ENCODE assay signal across 8 cellular contexts in the genomic region with DNA sequence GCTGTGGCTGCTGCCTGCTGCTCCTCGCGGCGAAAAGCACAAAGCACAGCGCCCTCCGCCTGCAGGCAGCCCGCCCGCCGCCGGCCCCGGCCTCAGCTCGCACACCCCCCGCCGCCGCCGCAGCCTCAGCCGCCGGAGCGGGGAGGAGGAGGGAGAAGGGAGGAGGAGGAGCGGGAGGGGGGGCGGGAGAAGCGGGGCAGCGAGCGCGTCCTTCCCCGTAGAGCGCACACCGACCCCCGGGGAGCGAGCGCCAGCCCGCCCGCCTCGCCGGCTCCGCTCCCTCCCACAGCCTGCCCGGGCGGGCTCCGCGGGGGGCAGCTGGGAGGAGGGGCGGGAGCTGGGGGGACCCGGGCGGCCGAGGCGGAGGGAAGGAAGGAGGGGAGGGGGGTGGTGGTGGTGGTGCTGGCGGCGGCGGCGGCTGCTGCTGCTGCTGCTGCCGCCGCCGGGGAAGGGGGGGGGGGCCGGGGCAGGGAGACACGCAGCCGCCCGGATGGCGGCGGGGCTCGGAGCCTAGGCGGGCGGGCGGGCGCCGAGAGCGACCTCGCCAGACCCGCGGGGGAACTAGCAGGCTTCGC. TPM values are rescaled to one million over a fixed set of nuclear protein-coding genes. Genes with fewer than 3 reads are reported as not detected.
DNase-seq lines count a peak whose midpoint lies in the region; ATAC-seq and TF ChIP-seq lines count a peak whose summit lies in the region.

A gene with protein sequence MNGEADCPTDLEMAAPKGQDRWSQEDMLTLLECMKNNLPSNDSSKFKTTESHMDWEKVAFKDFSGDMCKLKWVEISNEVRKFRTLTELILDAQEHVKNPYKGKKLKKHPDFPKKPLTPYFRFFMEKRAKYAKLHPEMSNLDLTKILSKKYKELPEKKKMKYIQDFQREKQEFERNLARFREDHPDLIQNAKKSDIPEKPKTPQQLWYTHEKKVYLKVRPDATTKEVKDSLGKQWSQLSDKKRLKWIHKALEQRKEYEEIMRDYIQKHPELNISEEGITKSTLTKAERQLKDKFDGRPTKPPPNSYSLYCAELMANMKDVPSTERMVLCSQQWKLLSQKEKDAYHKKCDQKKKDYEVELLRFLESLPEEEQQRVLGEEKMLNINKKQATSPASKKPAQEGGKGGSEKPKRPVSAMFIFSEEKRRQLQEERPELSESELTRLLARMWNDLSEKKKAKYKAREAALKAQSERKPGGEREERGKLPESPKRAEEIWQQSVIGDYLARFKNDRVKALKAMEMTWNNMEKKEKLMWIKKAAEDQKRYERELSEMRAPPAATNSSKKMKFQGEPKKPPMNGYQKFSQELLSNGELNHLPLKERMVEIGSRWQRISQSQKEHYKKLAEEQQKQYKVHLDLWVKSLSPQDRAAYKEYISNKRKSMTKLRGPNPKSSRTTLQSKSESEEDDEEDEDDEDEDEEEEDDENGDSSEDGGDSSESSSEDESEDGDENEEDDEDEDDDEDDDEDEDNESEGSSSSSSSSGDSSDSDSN (minus strand): TSS at position 40 of the 575 bp plus-strand sequence. CDS start 1,446 bp downstream, outside the sequence.

- H4K91ac ChIP-seq in mesenchymal stem cell (ENCODE audit: low read length) = peak within 1 kb of the TSS; percentile 95

- peak within 1 kb of the TSS; percentile 86 for H3K4me3 Mint-ChIP-seq in endodermal cell

- peaks cover 16% of the 10 kb centered on the region for H3K79me1 ChIP-seq in mesenchymal stem cell (replicated peaks; ENCODE audit: low read length, poor library complexity, severe bottlenecking)

- WGBS in endodermal cell (ENCODE audit: insufficient coverage in 1 of 2, insufficient read length in 1 of 2), 2 experiments = 0% methylated on average over 6 to 35 of the region's 68 CpGs
- 1% methylated on average over 13 of the region's 68 CpGs for WGBS in mesenchymal stem cell

- H2BK5ac ChIP-seq in mesenchymal stem cell (ENCODE audit: low read depth, low read length, poor library complexity, severe bottlenecking) = peak within 1 kb of the TSS; percentile 93

- H2BK12ac ChIP-seq in mesenchymal stem cell (ENCODE audit: low read length in 2 of 2) = peak within 1 kb of the TSS in 1 of 2 experiments; percentile 75

- H3K36me3 Mint-ChIP-seq in endodermal cell (ENCODE audit: low read depth) = peaks cover 28% of the 10 kb centered on the region

- H3K27me3 ChIP-seq in endodermal cell (ENCODE audit: control insufficient read depth, insufficient read depth, low read length, poor library complexity, severe bottlenecking) (no peaks in the 10 kb centered on the region), mesenchymal stem cell (ENCODE audit: control insufficient read depth in 1 of 2, insufficient read depth in 1 of 2, low read length in 2 of 2) (no peaks in the 10 kb centered on the region)

- H3K9me3 Mint-ChIP-seq in endodermal cell = no peaks in the 10 kb centered on the region

- H3K4me1 ChIP-seq in endodermal cell (ENCODE audit: control insufficient read depth, insufficient read depth, low read length) (peaks cover 3% of the 10 kb centered on the region), mesenchymal stem cell (ENCODE audit: control insufficient read depth, insufficient read depth, low read depth, low read length) (peaks cover 24% of the 10 kb centered on the region)

- peak within 1 kb of the TSS; percentile 99 for H2BK120ac ChIP-seq in mesenchymal stem cell (ENCODE audit: low read depth, low read length)

- DNase-seq in NCI-H460 (ENCODE audit: extremely low read depth, low read depth) (peak; percentile 52), endodermal cell (peak; percentile 93), mesenchymal stem cell (peak; percentile 66)
- peak; percentile 87 for DNase-seq in activated CD8-positive, alpha-beta memory T cell treated with anti-CD3 and anti-CD28 coated beads for 24 hours
- DNase-seq in stimulated activated CD8-positive, alpha-beta memory T cell treated with anti-CD3 and anti-CD28 coated beads, Interleukin-2, amount 100 ng/mL, for 1 hour (ENCODE audit: low read depth in 2 of 2) = peak; percentile 52 to 55

- no peak within 1 kb of the TSS for H2AK5ac ChIP-seq in mesenchymal stem cell (ENCODE audit: low read length, severe bottlenecking)

- H3K23ac ChIP-seq in mesenchymal stem cell (ENCODE audit: low read length in 2 of 2) = peak within 1 kb of the TSS in 1 of 2 experiments; percentile 96

- H3K9ac ChIP-seq in endodermal cell (ENCODE audit: extremely low read depth, low read length, poor library complexity, severe bottlenecking) (peak within 1 kb of the TSS; percentile 86), mesenchymal stem cell (ENCODE audit: low read length) (peak within 1 kb of the TSS; percentile 95)

- H3K36me3 ChIP-seq in endodermal cell (ENCODE audit: control insufficient read depth, insufficient read depth, low read length) = peaks cover 26% of the 10 kb centered on the region
- peaks cover 21 to 23% of the 10 kb centered on the region in 2 experiments for H3K36me3 ChIP-seq in mesenchymal stem cell (ENCODE audit: control insufficient read depth in 1 of 2, insufficient read depth in 2 of 2, low read depth in 1 of 2, low read length in 2 of 2)

- peak within 1 kb of the TSS; percentile 90 to 99 for H3K4ac ChIP-seq in mesenchymal stem cell (ENCODE audit: low read depth in 1 of 2, low read length in 2 of 2)

- H3K4me3 ChIP-seq in GM12875 (ENCODE audit: low read depth, low read length) = peak within 1 kb of the TSS; percentile 82
- H3K4me3 ChIP-seq in endodermal cell (ENCODE audit: low read length) = peak within 1 kb of the TSS; percentile 91
- peak within 1 kb of the TSS; percentile 87 to 95 for H3K4me3 ChIP-seq in mesenchymal stem cell (ENCODE audit: insufficient read depth in 1 of 2, low read depth in 1 of 2, low read length in 2 of 2)

- peak within 1 kb of the TSS; percentile 93 for H3K27ac Mint-ChIP-seq in endodermal cell

- no peaks in the 10 kb centered on the region for H3K9me3 ChIP-seq in endodermal cell (ENCODE audit: control insufficient read depth, low read length)
- H3K9me3 ChIP-seq in mesenchymal stem cell (ENCODE audit: control insufficient read depth, low read length) = no peaks in the 10 kb centered on the region

- no peaks in the 10 kb centered on the region for H3K27me3 Mint-ChIP-seq in endodermal cell (ENCODE audit: insufficient read depth)

- H3K4me1 Mint-ChIP-seq in endodermal cell = peaks cover 14% of the 10 kb centered on the region

- H3K14ac ChIP-seq in mesenchymal stem cell (ENCODE audit: low read length in 2 of 2) = peak within 1 kb of the TSS; percentile 94 to 99

- H2BK15ac ChIP-seq in mesenchymal stem cell (ENCODE audit: low read depth, poor library complexity, severe bottlenecking) = peak within 1 kb of the TSS; percentile 98

- H2AFZ ChIP-seq in mesenchymal stem cell (ENCODE audit: low read depth, low read length) = no peak within 1 kb of the TSS

- ATAC-seq in HG03039 (IDR thresholded peaks at IDR 0.05; ENCODE audit: unreplicated experiment) (peak; percentile 11), GM18520 (IDR thresholded peaks at IDR 0.05; ENCODE audit: unreplicated experiment) (no peak)

- TF ChIP-seq CTCF in GM12875 (IDR thresholded peaks at IDR 0.05; ENCODE audit: borderline replicate concordance, insufficient read depth, low read depth, low read length) (no peak), endodermal cell (conservative IDR thresholded peaks at IDR 0.05) (no peak)

- H3K27ac ChIP-seq in endodermal cell (ENCODE audit: low read depth, low read length) = peak within 1 kb of the TSS; percentile 89
- peak within 1 kb of the TSS; percentile 78 for H3K27ac ChIP-seq in mesenchymal stem cell (ENCODE audit: low read length, poor library complexity, severe bottlenecking)

- peak within 1 kb of the TSS; percentile 74 for H3K4me2 ChIP-seq in mesenchymal stem cell (ENCODE audit: low read length, poor library complexity, severe bottlenecking)

- H3K18ac ChIP-seq in mesenchymal stem cell (ENCODE audit: low read depth in 1 of 2, low read length in 2 of 2) = peak within 1 kb of the TSS; percentile 97 to 98

- peak within 1 kb of the TSS; percentile 88 for H4K8ac ChIP-seq in mesenchymal stem cell (ENCODE audit: low read length)

RNA-seq across cellular contexts. Expression of the gene that starts here (rescaled TPM):
- 44.2 and 49.8 TPM in 2 replicates for total RNA-seq in NCI-H460 (2014; rRNA removed; shearing (Covaris generic))
- polyA plus RNA-seq in NCI-H460 (2014; cell fraction: nucleus; rRNA removed) = 50.4 and 56.6 TPM in 2 replicates
- 10 to 100 TPM; 62.0 to 89.9 TPM for total RNA-seq in endodermal cell
- 51.0 TPM for polyA plus RNA-seq in endodermal cell (2013, experiment 1 of 2)
- 48.4 TPM for polyA plus RNA-seq in endodermal cell (2013, experiment 2 of 2)
- polyA plus RNA-seq in mesenchymal stem cell (2013, experiment 1 of 2) = 47.3 TPM
- polyA plus RNA-seq in mesenchymal stem cell (2013, experiment 2 of 2) = 45.8 TPM
